In genomic region chr3:45597166-45597565, GRCh38 we compare ENCODE assay signal across 8 cellular contexts. TPM values are rescaled to one million over a fixed set of nuclear protein-coding genes. Genes with fewer than 3 reads are reported as not detected.
A peak's percentile ranks its signal among the peaks of the same experiment; 100 is the strongest.
DNase-seq lines count a peak whose midpoint lies in the region; FAIRE-seq and TF ChIP-seq lines count a peak whose summit lies in the region.

No MANE protein-coding gene starts in this region.

- H3K9ac ChIP-seq in BLaER1 (peak overlapping the region; percentile 96), OCI-LY1 (ENCODE audit: low read length) (peak overlapping the region; percentile 35; the same call in 1 of the 2 replicates), neural progenitor cell (no peak overlapping the region)

- H4K20me1 ChIP-seq in BLaER1 (peaks cover 76% of the 10 kb centered on the region), OCI-LY1 (ENCODE audit: insufficient read depth, low read length) (no peaks in the 10 kb centered on the region), neural progenitor cell (ENCODE audit: low read depth) (no peaks in the 10 kb centered on the region)

- FAIRE-seq in H54 (lab: Jason Lieb, UNC) = no peak

- H3K27me3 ChIP-seq in BLaER1 = no peaks in the 10 kb centered on the region
- H3K27me3 ChIP-seq in OCI-LY1 (ENCODE audit: insufficient read depth, low read length) = no peaks in the 10 kb centered on the region
- no peaks in the 10 kb centered on the region for H3K27me3 ChIP-seq in neural progenitor cell
- no peaks in the 10 kb centered on the region for H3K27me3 ChIP-seq in BE2C

- no peaks in the 10 kb centered on the region for H3K27me3 Mint-ChIP-seq in chondrocyte (ENCODE audit: low read depth)
- H3K27me3 Mint-ChIP-seq in neural progenitor cell (ENCODE audit: insufficient read depth, low read depth) = peaks cover 4% of the 10 kb centered on the region

- peaks cover 83% of the 10 kb centered on the region for H3K4me1 ChIP-seq in BLaER1
- peaks cover 60% of the 10 kb centered on the region for H3K4me1 ChIP-seq in OCI-LY1 (ENCODE audit: insufficient read depth, low read length, severe bottlenecking)
- H3K4me1 ChIP-seq in neural progenitor cell = peaks cover 6% of the 10 kb centered on the region
- H3K4me1 ChIP-seq in BE2C = no peaks in the 10 kb centered on the region

- TF ChIP-seq CTCF in OCI-LY1 (IDR thresholded peaks at IDR 0.05; ENCODE audit: low read length) (no peak), chondrocyte (IDR thresholded peaks at IDR 0.05) (no peak), neural progenitor cell (IDR thresholded peaks at IDR 0.05) (no peak), BE2C (IDR thresholded peaks at IDR 0.05; ENCODE audit: low read depth, low read length) (no peak)

- H3K4me3 ChIP-seq in BLaER1 = peak overlapping the region; percentile 91
- peak overlapping the region; percentile 81 for H3K4me3 ChIP-seq in OCI-LY1 (ENCODE audit: low read depth, low read length, poor library complexity, severe bottlenecking)
- no peak overlapping the region for H3K4me3 ChIP-seq in neural progenitor cell
- H3K4me3 ChIP-seq in BE2C (ENCODE audit: low read depth, low read length) = no peak overlapping the region

- H3K36me3 Mint-ChIP-seq in chondrocyte (ENCODE audit: low read depth) = no peaks in the 10 kb centered on the region
- peaks cover 22% of the 10 kb centered on the region for H3K36me3 Mint-ChIP-seq in neural progenitor cell

- H3K9me3 Mint-ChIP-seq in chondrocyte (ENCODE audit: low read depth) (no peaks in the 10 kb centered on the region), neural progenitor cell (peaks cover 3% of the 10 kb centered on the region)

- H3F3A ChIP-seq in OCI-LY1 (ENCODE audit: insufficient read depth, low read length) = no peaks in the 10 kb centered on the region
- peaks cover 13% of the 10 kb centered on the region for H3F3A ChIP-seq in neural progenitor cell (ENCODE audit: low read depth)

- H3K27ac Mint-ChIP-seq in chondrocyte (ENCODE audit: unreplicated experiment) = peak overlapping the region; percentile 79
- H3K27ac Mint-ChIP-seq in neural progenitor cell = no peak overlapping the region

- H3K27ac ChIP-seq in BLaER1 (peak overlapping the region; percentile 37; the same call in 1 of the 2 replicates), OCI-LY1 (ENCODE audit: low read depth, low read length, poor library complexity, severe bottlenecking) (peak overlapping the region; percentile 74), neural progenitor cell (no peak overlapping the region)

- peaks cover 70% of the 10 kb centered on the region for H3K4me1 Mint-ChIP-seq in chondrocyte (ENCODE audit: low read depth)
- H3K4me1 Mint-ChIP-seq in neural progenitor cell = peaks cover 35% of the 10 kb centered on the region

- H3K9me3 ChIP-seq in BLaER1 = no peaks in the 10 kb centered on the region
- no peaks in the 10 kb centered on the region for H3K9me3 ChIP-seq in OCI-LY1 (ENCODE audit: low read length)
- H3K9me3 ChIP-seq in neural progenitor cell (ENCODE audit: low read depth) = no peaks in the 10 kb centered on the region
- H3K9me3 ChIP-seq in BE2C = no peaks in the 10 kb centered on the region

- peaks cover 38% of the 10 kb centered on the region for H3K36me3 ChIP-seq in BLaER1
- peaks cover 16% of the 10 kb centered on the region for H3K36me3 ChIP-seq in OCI-LY1 (ENCODE audit: insufficient read depth, low read length)
- no peaks in the 10 kb centered on the region for H3K36me3 ChIP-seq in neural progenitor cell
- no peaks in the 10 kb centered on the region for H3K36me3 ChIP-seq in BE2C

- peak overlapping the region; percentile 100 for H3K4me2 ChIP-seq in BLaER1
- H3K4me2 ChIP-seq in OCI-LY1 (ENCODE audit: low read length) = peak overlapping the region; percentile 78
- H3K4me2 ChIP-seq in neural progenitor cell = peak overlapping the region; percentile 32

- no peak for DNase-seq in chondrocyte (ENCODE audit: low spot score)
- DNase-seq in neural progenitor cell (ENCODE audit: low spot score) = no peak
- DNase-seq in BE2C = no peak
- DNase-seq in amniotic stem cell (lab: John Stamatoyannopoulos, UW) = no peak
- no peak for DNase-seq in SIG-M5 (lab: John Stamatoyannopoulos, UW)
- no peak for DNase-seq in H54 (ENCODE audit: insufficient read length, low spot score)

- no peaks in the 10 kb centered on the region; the same call in 1 of the 2 replicates for H3K79me2 ChIP-seq in OCI-LY1 (ENCODE audit: insufficient read depth, low read length)
- peaks cover 39% of the 10 kb centered on the region for H3K79me2 ChIP-seq in neural progenitor cell (ENCODE audit: low read depth)

- no peaks in the 10 kb centered on the region for H3K9me2 ChIP-seq in OCI-LY1 (ENCODE audit: low read depth, low read length)

- H2AFZ ChIP-seq in OCI-LY1 (ENCODE audit: low read length) = no peak overlapping the region
- H2AFZ ChIP-seq in neural progenitor cell (replicated peaks) = no peak overlapping the region

- TF ChIP-seq POLR2A in H54 (IDR thresholded peaks at IDR 0.05; ENCODE audit: low read depth, low read length) = no peak

- H3K4me3 Mint-ChIP-seq in chondrocyte (ENCODE audit: unreplicated experiment) (peak overlapping the region; percentile 85), neural progenitor cell (peak overlapping the region; percentile 70)

RNA-seq across cellular contexts. Expression of gene LIMD1, which starts 2.6 kb away (rescaled TPM):
- total RNA-seq in chondrocyte (20.0 to 32.0 TPM (median 29.6 TPM) in 3 replicates), neural progenitor cell (ENCODE audit: low replicate concordance) (10.0 and 14.8 TPM in 2 replicates)
- 4.1 TPM for polyA plus RNA-seq in BE2C (2012; ENCODE audit: insufficient read depth, insufficient read length, low read depth)

Comparison
In these comparisons a context has a peak if more than half of its experiments do, and no peak if none do; other contexts are left out.
1. H3K4me2 ChIP-seq: peak in every context shown above with its lines; median percentile 100 in BLaER1; 78 in OCI-LY1; 32 in neural progenitor cell.
2. H3K4me3 ChIP-seq: peak in BLaER1 (single experiment) and OCI-LY1 (single experiment); none in neural progenitor cell (single experiment) and BE2C (single experiment).